16 cellular contexts compared by ENCODE assay signal in the genomic region with DNA sequence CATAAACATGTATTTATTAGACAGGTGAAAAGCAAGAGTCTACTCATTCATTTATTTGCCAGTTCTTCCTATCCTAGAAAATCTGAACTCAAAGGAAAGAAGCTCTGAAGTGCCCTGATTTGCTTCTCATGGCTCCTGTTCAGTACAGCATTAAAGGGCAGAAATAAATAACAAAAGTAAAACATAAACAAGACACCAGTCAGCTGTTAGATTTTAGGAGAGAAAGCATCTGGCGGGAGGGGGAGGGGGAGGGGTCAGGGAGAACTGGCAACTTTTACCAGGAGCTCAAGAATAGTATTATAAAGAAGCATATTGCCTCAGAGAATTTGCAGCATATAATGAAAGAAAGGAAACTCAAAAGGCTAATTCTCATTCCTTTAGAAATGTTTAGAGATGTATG.
DNase-seq lines count a peak whose midpoint lies in the region; ATAC-seq and TF ChIP-seq lines count a peak whose summit lies in the region.
"Had no signal": no experiment of that assay in that cellular context is flagged by ENCODE, and none has a peak within 500 bp of the region (broad histone marks: within the 10 kb centered on the region; RNA-seq: fewer than 3 reads in every experiment).

No MANE protein-coding gene starts in this region.

- no peak for TF ChIP-seq POLR2A in erythroblast (IDR thresholded peaks at IDR 0.05; ENCODE audit: low read length)

- no peak overlapping the region for H3K4me3 Mint-ChIP-seq in neural progenitor cell
- H3K4me3 Mint-ChIP-seq: CD14-positive monocyte had no signal

- H3K27ac ChIP-seq in hepatocyte (no peak overlapping the region), neural progenitor cell (no peak overlapping the region), tibial artery (no peak overlapping the region)
- H3K27ac ChIP-seq: SJSA1 had no signal

- H2AFZ ChIP-seq in hepatocyte (no peak overlapping the region), neural progenitor cell (replicated peaks) (no peak overlapping the region)

- TF ChIP-seq CTCF in hepatocyte (IDR thresholded peaks at IDR 0.05; ENCODE audit: poor library complexity), result no peak
- no peak for TF ChIP-seq CTCF in neural progenitor cell (IDR thresholded peaks at IDR 0.05)
- TF ChIP-seq CTCF in tibial artery (IDR thresholded peaks at IDR 0.05), result no peak

- no peak overlapping the region for H3K9ac ChIP-seq in neural progenitor cell

- no peaks in the 10 kb centered on the region for H3K9me2 ChIP-seq in hepatocyte (replicated peaks; ENCODE audit: insufficient read depth)

- H3K4me2 ChIP-seq in hepatocyte (peak overlapping the region; percentile 13), neural progenitor cell (peak overlapping the region; percentile 21)

- no peak overlapping the region for H3K27ac Mint-ChIP-seq in neural progenitor cell
- H3K27ac Mint-ChIP-seq: CD14-positive monocyte had no signal

- H3K27me3 ChIP-seq in hepatocyte, result no peaks in the 10 kb centered on the region
- no peaks in the 10 kb centered on the region for H3K27me3 ChIP-seq in neural progenitor cell
- H3K27me3 ChIP-seq in tibial artery, result no peaks in the 10 kb centered on the region

- no peaks in the 10 kb centered on the region for H3K9me3 Mint-ChIP-seq in neural progenitor cell

- no peak for ATAC-seq in HG03342 (IDR thresholded peaks at IDR 0.05; ENCODE audit: unreplicated experiment)

- H3K4me3 ChIP-seq in hepatocyte (no peak overlapping the region), neural progenitor cell (no peak overlapping the region), tibial artery (no peak overlapping the region)
- H3K4me3 ChIP-seq: SJSA1 had no signal

- peaks cover 27% of the 10 kb centered on the region for H3K36me3 Mint-ChIP-seq in neural progenitor cell
- H3K36me3 Mint-ChIP-seq: CD14-positive monocyte had no signal

- H3K79me2 ChIP-seq in hepatocyte (peaks cover 86% of the 10 kb centered on the region), neural progenitor cell (ENCODE audit: low read depth) (peaks cover 100% of the 10 kb centered on the region)

- intact Hi-C loops in tibial artery (cut with DNase I; ENCODE audit: low total_unique reads), result no loop called here

- H3K36me3 ChIP-seq in hepatocyte (replicated peaks; ENCODE audit: insufficient read depth, low read depth) (no peaks in the 10 kb centered on the region), neural progenitor cell (peaks cover 12% of the 10 kb centered on the region), tibial artery (no peaks in the 10 kb centered on the region)
- H3K36me3 ChIP-seq: SJSA1 had no signal

- no peaks in the 10 kb centered on the region for H3K9me3 ChIP-seq in hepatocyte (ENCODE audit: low read depth)
- no peaks in the 10 kb centered on the region for H3K9me3 ChIP-seq in neural progenitor cell (ENCODE audit: low read depth)
- no peaks in the 10 kb centered on the region for H3K9me3 ChIP-seq in tibial artery
- H3K9me3 ChIP-seq: SJSA1 had no signal

- 44% methylated on average over 1 of the region's 1 CpG for WGBS in hepatocyte (ENCODE audit: low lambda C conversion rate, missing lambda C conversion rate)

- H3F3A ChIP-seq in neural progenitor cell (ENCODE audit: low read depth), result peaks cover 5% of the 10 kb centered on the region

- peaks cover 39% of the 10 kb centered on the region for H3K4me1 ChIP-seq in hepatocyte (ENCODE audit: insufficient read depth)
- peaks cover 59% of the 10 kb centered on the region for H3K4me1 ChIP-seq in neural progenitor cell
- peaks cover 0 to 21% (median 10%) of the 10 kb centered on the region in 4 donors for H3K4me1 ChIP-seq in tibial artery
- H3K4me1 ChIP-seq: SJSA1 had no signal

- H3K27me3 Mint-ChIP-seq in neural progenitor cell (ENCODE audit: insufficient read depth, low read depth), result no peaks in the 10 kb centered on the region

- DNase-seq in NCI-H82 (lab: John Stamatoyannopoulos, UW) (peak; percentile 4), NCI-H82 treated with DMSO at 0.1 percent for 48 hours (lab: John Stamatoyannopoulos, UW; ENCODE audit: unreplicated experiment) (no peak), hepatocyte (ENCODE audit: low spot score) (no peak), neural progenitor cell (ENCODE audit: low spot score) (no peak), erythroblast (lab: John Stamatoyannopoulos, UW) (no peak), tibial artery (no peak)
- DNase-seq: Kasumi-1, NCI-H1417, NCI-H1694 treated with DMSO at 0.1 percent for 48 hours, NCI-H2081 treated with DMSO at 0.1 percent for 48 hours, NCI-H510A treated with DMSO at 0.1 percent for 48 hours, NCI-H774, T-helper 1 cell had no signal

- peaks cover 50% of the 10 kb centered on the region for H3K4me1 Mint-ChIP-seq in neural progenitor cell
- H3K4me1 Mint-ChIP-seq: CD14-positive monocyte had no signal

- peaks cover 47% of the 10 kb centered on the region for H4K20me1 ChIP-seq in hepatocyte (ENCODE audit: insufficient read depth, poor library complexity, severe bottlenecking)
- H4K20me1 ChIP-seq in neural progenitor cell (ENCODE audit: low read depth), result peaks cover 96% of the 10 kb centered on the region
